ENCODE assay signal across 8 cellular contexts in genomic region chr5:148599187-148599586, GRCh38. TPM values are rescaled to one million over a fixed set of nuclear protein-coding genes. Genes with fewer than 3 reads are reported as not detected.
"Had no signal": no experiment of that assay in that cellular context is flagged by ENCODE, and none has a peak within 500 bp of the region (broad histone marks: within the 10 kb centered on the region; RNA-seq: fewer than 3 reads in every experiment).

No MANE protein-coding gene starts in this region.

- H3K4me3 Mint-ChIP-seq: GM23338, H9, IgD-negative memory B cell had no signal

- H3K4me3 ChIP-seq: GM23338 had no signal

- H2AFZ ChIP-seq: GM23338 had no signal

- H3K4me2 ChIP-seq: GM23338 had no signal

- DNase-seq: H9, HCEC 1CT, KG1 had no signal

- FAIRE-seq: H1, H54, HTR-8/SVneo had no signal

- H3K27ac Mint-ChIP-seq: GM23338, H9, IgD-negative memory B cell had no signal

- ATAC-seq: GM23338 had no signal

- H3K36me3 Mint-ChIP-seq: IgD-negative memory B cell had no signal

- H3K4me1 Mint-ChIP-seq: GM23338, H9, IgD-negative memory B cell had no signal

RNA-seq across cellular contexts. Expression of gene HTR4, which starts 55.1 kb away (rescaled TPM):
- total RNA-seq: H1, H9 had no signal
- polyA plus RNA-seq: GM23338, H1, IgD-negative memory B cell had no signal
